29 cellular contexts compared by ENCODE assay signal in the genomic region with DNA sequence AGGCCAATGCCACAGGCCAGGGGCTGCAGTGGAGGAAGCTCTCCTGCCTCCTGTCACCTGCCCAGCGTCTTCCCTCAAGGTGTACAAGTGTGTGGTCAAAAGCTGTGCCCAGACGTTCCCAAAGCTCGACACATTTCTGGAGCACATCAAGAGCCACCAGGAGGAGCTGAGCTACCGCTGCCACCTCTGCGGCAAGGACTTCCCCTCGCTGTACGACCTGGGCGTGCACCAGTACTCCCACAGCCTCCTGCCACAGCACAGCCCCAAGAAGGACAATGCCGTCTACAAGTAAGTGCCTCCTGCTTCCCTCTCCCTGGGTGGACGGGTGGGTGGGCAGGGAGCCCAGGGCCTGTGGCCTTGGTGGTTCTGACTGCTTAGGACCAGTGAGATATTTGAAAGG. TPM values are rescaled to one million over a fixed set of nuclear protein-coding genes. Genes with fewer than 3 reads are reported as not detected.
DNase-seq lines count a peak whose midpoint lies in the region; ATAC-seq, FAIRE-seq and TF ChIP-seq lines count a peak whose summit lies in the region.
"Had no signal": no experiment of that assay in that cellular context is flagged by ENCODE, and none has a peak within 500 bp of the region (broad histone marks: within the 10 kb centered on the region; RNA-seq: fewer than 3 reads in every experiment).

No MANE protein-coding gene starts in this region.

- no peaks in the 10 kb centered on the region for H3K9me3 ChIP-seq in heart left ventricle
- no peaks in the 10 kb centered on the region for H3K9me3 ChIP-seq in left ventricle myocardium inferior (replicated peaks)
- H3K9me3 ChIP-seq in pancreas = no peaks in the 10 kb centered on the region
- no peaks in the 10 kb centered on the region for H3K9me3 ChIP-seq in ovary

- DNase-seq in heart left ventricle = peak in 2 of 5 donors; percentile 32 to 52
- no peak for DNase-seq in Right ventricle myocardium inferior (ENCODE audit: missing footprints)
- DNase-seq in left ventricle myocardium inferior = no peak
- DNase-seq in pancreas = no peak
- no peak for DNase-seq in ovary
- DNase-seq in hepatic stellate cell (ENCODE audit: low spot score) = no peak
- DNase-seq: activated CD4-positive, alpha-beta T cell treated with anti-CD3 and anti-CD28 coated beads, Interleukin-2, amount 10 ng/mL, durations not matched to agents 7 days and 5 days; amniotic stem cell; brain microvascular endothelial cell; CD4-positive, alpha-beta memory T cell; KG1; MM.1S; NCI-H1105 treated with DMSO at 0.1 percent for 48 hours; NCI-H2029; NCI-H524 treated with DMSO at 0.1 percent for 48 hours; NK-92 treated with Interleukin-12 subunit alpha and Interleukin-12 subunit beta, amount 100 ng/mL, for 24 hours; PC-9; SHP77 treated with DMSO at 0.1 percent for 48 hours; stimulated activated CD4-positive, alpha-beta T cell treated with anti-CD3 and anti-CD28 coated beads, Interleukin-4, amount 100 ng/mL, for 24 hours had no signal

- ATAC-seq in heart left ventricle = peak in 3 of 4 donors; percentile 68 to 87 (median 73)
- no peak for ATAC-seq in Right ventricle myocardium inferior
- peak in 3 of 4 donors; percentile 41 to 66 (median 63) for ATAC-seq in pancreas
- ATAC-seq in HG02763 (IDR thresholded peaks at IDR 0.05; ENCODE audit: unreplicated experiment) = no peak
- ATAC-seq in HG02970 (IDR thresholded peaks at IDR 0.05; ENCODE audit: low FRiP score, unreplicated experiment) = no peak
- ATAC-seq: sciatic nerve had no signal

- peak in 9 of 12 donors; percentile 6 to 44 (median 29) for TF ChIP-seq CTCF in heart left ventricle (IDR thresholded peaks at IDR 0.05)
- TF ChIP-seq CTCF in left ventricle myocardium inferior (IDR thresholded peaks at IDR 0.05; ENCODE audit: borderline replicate concordance) = peak; percentile 41
- no peak for TF ChIP-seq CTCF in pancreas (IDR thresholded peaks at IDR 0.05)
- TF ChIP-seq CTCF in ovary (IDR thresholded peaks at IDR 0.05) = no peak

- TF ChIP-seq POLR2A in heart left ventricle (IDR thresholded peaks at IDR 0.05) (no peak), ovary (IDR thresholded peaks at IDR 0.05) (no peak)

- intact Hi-C loops in heart left ventricle (cut with DNase I) (loop anchor here in 2 of 10 donors (10.0 kb wide), 1 partner anchor 355 kb away; no protein-coding TSS in a partner anchor), Right ventricle myocardium inferior (cut with DNase I) (no loop called here), left ventricle myocardium inferior (cut with micrococcal nuclease) (no loop called here), pancreas (cut with DNase I) (no loop called here), ovary (cut with DNase I) (no loop called here)

- peaks cover 0 to 53% (median 21%) of the 10 kb centered on the region in 9 donors for H3K36me3 ChIP-seq in heart left ventricle
- peaks cover 33% of the 10 kb centered on the region for H3K36me3 ChIP-seq in left ventricle myocardium inferior
- H3K36me3 ChIP-seq in pancreas = no peaks in the 10 kb centered on the region
- no peaks in the 10 kb centered on the region for H3K36me3 ChIP-seq in ovary
- H3K36me3 ChIP-seq: neural progenitor cell had no signal

- H3K27ac ChIP-seq in heart left ventricle (no peak overlapping the region), left ventricle myocardium inferior (replicated peaks) (no peak overlapping the region), pancreas (no peak overlapping the region), ovary (no peak overlapping the region)
- H3K27ac ChIP-seq: brain microvascular endothelial cell, hepatocyte, neural progenitor cell, PC-9 had no signal

- no peak for FAIRE-seq in pancreas (lab: Jason Lieb, UNC)
- FAIRE-seq: A204.1, D721Med, frontal cortex, GM19239, H54 had no signal

- WGBS in heart left ventricle, 4 donors = 57 to 100% (median 61%) methylated on average over 1 to 10 of the region's 10 CpGs
- 78 to 82% methylated on average over 10 of the region's 10 CpGs for WGBS in pancreas, 2 donors
- 74 to 82% (median 80%) methylated on average over 10 of the region's 10 CpGs for WGBS in ovary, 3 donors

- H3K4me3 ChIP-seq in heart left ventricle = no peak overlapping the region
- H3K4me3 ChIP-seq in left ventricle myocardium inferior = no peak overlapping the region
- no peak overlapping the region for H3K4me3 ChIP-seq in pancreas
- H3K4me3 ChIP-seq in ovary = no peak overlapping the region
- H3K4me3 ChIP-seq: hepatocyte, neural progenitor cell, PC-9 had no signal

- no peak for TF ChIP-seq EP300 in ovary (IDR thresholded peaks at IDR 0.05)

- H3K4me1 ChIP-seq in heart left ventricle (no peaks in the 10 kb centered on the region), left ventricle myocardium inferior (peaks cover 4% of the 10 kb centered on the region), pancreas (no peaks in the 10 kb centered on the region), ovary (ENCODE audit: insufficient read depth) (no peaks in the 10 kb centered on the region)
- H3K4me1 ChIP-seq: neural progenitor cell had no signal

- H3K27me3 ChIP-seq in heart left ventricle (no peaks in the 10 kb centered on the region), left ventricle myocardium inferior (ENCODE audit: low read depth) (no peaks in the 10 kb centered on the region), pancreas (no peaks in the 10 kb centered on the region), ovary (no peaks in the 10 kb centered on the region)
- H3K27me3 ChIP-seq: brain microvascular endothelial cell, hepatocyte, neural progenitor cell had no signal

RNA-seq across cellular contexts. Expression of gene ZNF341, which starts 38.2 kb away (rescaled TPM):
- total RNA-seq in heart left ventricle = 1 to 10 TPM; 1.2 to 3.3 (median 1.5) TPM
- 1 to 10 TPM; 1.9 to 2.0 TPM for polyA plus RNA-seq in heart left ventricle
- 1.8 TPM for total RNA-seq in Right ventricle myocardium inferior
- total RNA-seq in left ventricle myocardium inferior = 1.8 TPM
- total RNA-seq in pancreas = 1 to 10 TPM; 1.1 to 2.9 (median 1.4) TPM
- 1 to 10 TPM; 4.2 to 5.7 TPM for polyA plus RNA-seq in pancreas
- total RNA-seq in ovary = 1 to 10 TPM; 1.2 to 3.8 (median 1.6) TPM
- 1 to 10 TPM; 1.2 to 2.3 TPM for polyA plus RNA-seq in ovary

RNA-seq across cellular contexts. Expression of gene CHMP4B, which starts 41.1 kb away (rescaled TPM):
- total RNA-seq in heart left ventricle (100 to 1,000 TPM in 5 of 9 donors, 10 to 100 TPM in 4; 46.2 to 225 (median 106) TPM), Right ventricle myocardium inferior (108 TPM), left ventricle myocardium inferior (104 TPM), pancreas (10 to 100 TPM; 28.4 to 57.0 (median 37.2) TPM), ovary (10 to 100 TPM; 48.5 to 99.1 (median 96.7) TPM)
- polyA plus RNA-seq in heart left ventricle (100 to 1,000 TPM; 127 to 233 TPM), pancreas (10 to 100 TPM; 44.1 to 66.3 TPM), ovary (100 to 1,000 TPM; 118 to 153 TPM)

RNA-seq across cellular contexts. Expression of gene PXMP4, which starts 49.9 kb away (rescaled TPM):
- total RNA-seq in heart left ventricle (10 to 100 TPM in 6 of 9 donors, 1 to 10 TPM in 3; 8.2 to 13.0 (median 11.9) TPM), Right ventricle myocardium inferior (11.4 TPM), left ventricle myocardium inferior (13.5 TPM), pancreas (1 to 10 TPM; 4.5 to 8.2 (median 5.7) TPM), ovary (10 to 100 TPM in 5 of 7 donors, 1 to 10 TPM in 2; 3.4 to 15.1 (median 11.8) TPM)
- polyA plus RNA-seq in heart left ventricle (1 to 10 TPM; 5.0 to 7.5 TPM), pancreas (1 to 10 TPM; 2.1 to 3.5 TPM), ovary (1 to 10 TPM; 5.3 to 8.8 TPM)

Comparison
In these comparisons a context has a peak if more than half of its experiments do, and no peak if none do; other contexts are left out.
1. ATAC-seq: peak in heart left ventricle (3 of 4) and pancreas (3 of 4); none in Right ventricle myocardium inferior (single experiment), HG02763 (single experiment) and HG02970 (single experiment).
2. CTCF ChIP-seq: peak in heart left ventricle (9 of 12) and left ventricle myocardium inferior (single experiment); none in pancreas (0 of 4) and ovary (0 of 3).